In genomic region chr11:13775471-13775870, GRCh38 we compare ENCODE assay signal across 28 cellular contexts.
DNase-seq lines count a peak whose midpoint lies in the region; ATAC-seq, FAIRE-seq and TF ChIP-seq lines count a peak whose summit lies in the region.
"Had no signal": no experiment of that assay in that cellular context is flagged by ENCODE, and none has a peak within 500 bp of the region (broad histone marks: within the 10 kb centered on the region; RNA-seq: fewer than 3 reads in every experiment).

No MANE protein-coding gene starts in this region.

- peak overlapping the region; percentile 78 for H2BK20ac ChIP-seq in H9 (ENCODE audit: low read depth, low read length, poor library complexity, severe bottlenecking)

- H3K23ac ChIP-seq in H9 (ENCODE audit: insufficient read length, low read depth, low read length) = no peak overlapping the region

- peaks cover 31 to 32% of the 10 kb centered on the region in 2 experiments for H3K4me1 Mint-ChIP-seq in H9

- H3K79me2 ChIP-seq in H9 (ENCODE audit: insufficient read depth, low read length) = no peaks in the 10 kb centered on the region

- no peak overlapping the region for H3K4ac ChIP-seq in H9 (ENCODE audit: low read depth, low read length)

- H3K4me1 ChIP-seq in H9 (ENCODE audit: insufficient read depth, low read length) = no peaks in the 10 kb centered on the region; the same call in 1 of the 2 replicates
- peaks cover 38% of the 10 kb centered on the region for H3K4me1 ChIP-seq in HUES6 (ENCODE audit: control insufficient read depth, insufficient read depth, low read length)
- H3K4me1 ChIP-seq in colonic mucosa = no peaks in the 10 kb centered on the region
- H3K4me1 ChIP-seq in small intestine (ENCODE audit: control insufficient read depth in 2 of 2, insufficient read depth in 1 of 2, low read depth in 1 of 2, low read length in 1 of 2) = no peaks in the 10 kb centered on the region
- H3K4me1 ChIP-seq: A549; BLaER1 treated with 17β-estradiol and CSF1 and Interleukin-3, amounts not matched to agents 10 nM and 100 nM; HAP-1 had no signal

- H3K9me3 ChIP-seq in H9 (ENCODE audit: control insufficient read depth, low read depth, low read length) = no peaks in the 10 kb centered on the region
- H3K9me3 ChIP-seq in HUES6 (ENCODE audit: control insufficient read depth, insufficient read depth, low read depth, low read length) = no peaks in the 10 kb centered on the region; the same call in 1 of the 2 replicates
- H3K9me3 ChIP-seq in colonic mucosa = no peaks in the 10 kb centered on the region
- no peaks in the 10 kb centered on the region for H3K9me3 ChIP-seq in small intestine (ENCODE audit: control insufficient read depth, low read depth)
- H3K9me3 ChIP-seq: A549; BLaER1 treated with 17β-estradiol and CSF1 and Interleukin-3, amounts not matched to agents 10 nM and 100 nM; HAP-1 had no signal

- H3K27ac Mint-ChIP-seq in H9 = no peak overlapping the region
- H3K27ac Mint-ChIP-seq: CD4-positive, alpha-beta T cell; IgD-negative memory B cell had no signal

- H2AFZ ChIP-seq in H9 (ENCODE audit: low read length) = no peak overlapping the region
- H2AFZ ChIP-seq: GM23248, PC-9 had no signal

- H3K18ac ChIP-seq in H9 (ENCODE audit: insufficient read length, low read depth, low read length) = no peak overlapping the region

- H4K8ac ChIP-seq in H9 (replicated peaks; ENCODE audit: insufficient read length, low read depth, low read length) = no peak overlapping the region

- no peaks in the 10 kb centered on the region for H3K36me3 Mint-ChIP-seq in H9 (ENCODE audit: insufficient read depth in 1 of 3, low read depth in 3 of 3)
- H3K36me3 Mint-ChIP-seq: IgD-negative memory B cell, T-cell had no signal

- H3K9ac ChIP-seq in H9 (ENCODE audit: extremely low read depth, insufficient read length, low read length) (no peak overlapping the region), HUES6 (ENCODE audit: low read length) (peak overlapping the region; percentile 7), colonic mucosa (ENCODE audit: low read depth in 2 of 2, low read length in 2 of 2) (no peak overlapping the region)
- H3K9ac ChIP-seq: BLaER1 treated with 17β-estradiol and CSF1 and Interleukin-3, amounts not matched to agents 10 nM and 100 nM; GM23248; KMS-11 had no signal

- intact Hi-C loops in colonic mucosa (cut with DNase I) = loop anchor here (10.0 kb wide), 1 partner anchor 369 kb away; no protein-coding TSS in a partner anchor

- H3K27me3 ChIP-seq in H9 (ENCODE audit: insufficient read depth, low read length) (no peaks in the 10 kb centered on the region), HUES6 (ENCODE audit: control insufficient read depth, insufficient read depth, low read length) (no peaks in the 10 kb centered on the region), colonic mucosa (no peaks in the 10 kb centered on the region), small intestine (ENCODE audit: control insufficient read depth in 2 of 2, insufficient read depth in 2 of 2, low read length in 2 of 2) (no peaks in the 10 kb centered on the region)
- H3K27me3 ChIP-seq: BLaER1 treated with 17β-estradiol and CSF1 and Interleukin-3, amounts not matched to agents 10 nM and 100 nM had no signal

- H3K79me1 ChIP-seq in H9 (ENCODE audit: insufficient read depth, low read depth, low read length, poor library complexity, severe bottlenecking) = no peaks in the 10 kb centered on the region

- H3K23me2 ChIP-seq in H9 (ENCODE audit: insufficient read length, low read depth, low read length, poor library complexity, severe bottlenecking) = no peaks in the 10 kb centered on the region

- WGBS in H9 (ENCODE audit: extremely low coverage, insufficient read length, low lambda C conversion rate) = no CpG with 5 or more reads among the region's 1 CpG
- 7 to 70% (median 32%) methylated on average over 1 of the region's 1 CpG for WGBS in small intestine, 3 donors

- H2AK5ac ChIP-seq in H9 (ENCODE audit: insufficient read length, low read length) = no peak overlapping the region

- no peak overlapping the region for H4K5ac ChIP-seq in H9 (ENCODE audit: insufficient read length, low read depth, low read length)

- FAIRE-seq in small intestine (lab: Jason Lieb, UNC) = no peak
- FAIRE-seq: A549, GM12891 had no signal

- DNase-seq in H9 (no peak), colonic mucosa (peak; percentile 49), small intestine (peak; percentile 83)
- DNase-seq: AML-193, DMS79 treated with DMSO at 0.1 percent for 48 hours, GF-D8, NCI-H1092, NCI-H1417 treated with DMSO at 0.1 percent for 48 hours, NCI-H2081 treated with DMSO at 0.1 percent for 48 hours, NCI-H226, NCI-H510A treated with DMSO at 0.1 percent for 48 hours, NCI-H748 treated with DMSO at 0.1 percent for 48 hours, SHP77 had no signal

- H3K36me3 ChIP-seq in HUES6 (ENCODE audit: control insufficient read depth, insufficient read depth, low read length) (no peaks in the 10 kb centered on the region), colonic mucosa (no peaks in the 10 kb centered on the region), small intestine (ENCODE audit: control insufficient read depth in 2 of 2, insufficient read depth in 2 of 2, low read length in 2 of 2) (no peaks in the 10 kb centered on the region)
- H3K36me3 ChIP-seq: BLaER1 treated with 17β-estradiol and CSF1 and Interleukin-3, amounts not matched to agents 10 nM and 100 nM; HAP-1 had no signal

- H3K56ac ChIP-seq in H9 (ENCODE audit: insufficient read length, low read depth, low read length) = no peak overlapping the region

- no peak overlapping the region for H2BK120ac ChIP-seq in H9 (ENCODE audit: low read depth, low read length, poor library complexity, severe bottlenecking)

- no peak overlapping the region for H2BK5ac ChIP-seq in H9 (ENCODE audit: insufficient read length, low read length)

- ATAC-seq in HG02623 (IDR thresholded peaks at IDR 0.05; ENCODE audit: unreplicated experiment) = no peak
- no peak for ATAC-seq in GM18520 (IDR thresholded peaks at IDR 0.05; ENCODE audit: unreplicated experiment)
- ATAC-seq in GM21529 (IDR thresholded peaks at IDR 0.05; ENCODE audit: unreplicated experiment) = no peak

- no peak overlapping the region for H2BK15ac ChIP-seq in H9 (ENCODE audit: low read depth, low read length)

- no peak overlapping the region for H3K4me3 Mint-ChIP-seq in H9
- H3K4me3 Mint-ChIP-seq: CD4-positive, alpha-beta T cell; T-cell had no signal

- H3K27ac ChIP-seq in H9 (ENCODE audit: insufficient read length, low read depth, low read length) = no peak overlapping the region
- no peak overlapping the region for H3K27ac ChIP-seq in HUES6 (ENCODE audit: low read depth, low read length)
- H3K27ac ChIP-seq in colonic mucosa = no peak overlapping the region
- H3K27ac ChIP-seq in small intestine (ENCODE audit: low read depth in 1 of 2, low read length in 1 of 2) = no peak overlapping the region
- H3K27ac ChIP-seq: A549; BLaER1 treated with 17β-estradiol and CSF1 and Interleukin-3, amounts not matched to agents 10 nM and 100 nM; GM23248; KMS-11; PC-9; RWPE1 had no signal

- H3K4me3 ChIP-seq in HUES6 (ENCODE audit: low read depth, low read length) (no peak overlapping the region), colonic mucosa (no peak overlapping the region), small intestine (ENCODE audit: low read depth in 1 of 2, low read length in 2 of 2) (no peak overlapping the region)
- H3K4me3 ChIP-seq: A549; BLaER1 treated with 17β-estradiol and CSF1 and Interleukin-3, amounts not matched to agents 10 nM and 100 nM; GM23248; HAP-1; PC-9 had no signal

- no peak overlapping the region for H4K91ac ChIP-seq in H9 (ENCODE audit: insufficient read length, low read depth, low read length)

- H3K9me3 Mint-ChIP-seq in H9 = no peaks in the 10 kb centered on the region
- H3K9me3 Mint-ChIP-seq: CD4-positive, alpha-beta T cell; IgD-negative memory B cell; T-cell had no signal

- H3K14ac ChIP-seq in H9 (ENCODE audit: insufficient read depth, low read length) = no peak overlapping the region

- H4K20me1 ChIP-seq in H9 (ENCODE audit: control insufficient read depth, insufficient read depth, insufficient read length) = no peaks in the 10 kb centered on the region
- H4K20me1 ChIP-seq: BLaER1 treated with 17β-estradiol and CSF1 and Interleukin-3, amounts not matched to agents 10 nM and 100 nM had no signal

- no peak overlapping the region for H2BK12ac ChIP-seq in H9 (ENCODE audit: insufficient read length, low read depth, low read length)

- TF ChIP-seq CTCF in H9 (conservative IDR thresholded peaks at IDR 0.05) (no peak), colonic mucosa (IDR thresholded peaks at IDR 0.05) (no peak)

- no peaks in the 10 kb centered on the region; the same call in none of the 2 replicates for H3K27me3 Mint-ChIP-seq in H9 (ENCODE audit: low read depth)
- H3K27me3 Mint-ChIP-seq: CD4-positive, alpha-beta T cell had no signal

- H3K4me2 ChIP-seq in H9 (ENCODE audit: insufficient read depth, insufficient read length, low read length) = no peak overlapping the region
- H3K4me2 ChIP-seq: A549; BLaER1 treated with 17β-estradiol and CSF1 and Interleukin-3, amounts not matched to agents 10 nM and 100 nM; KMS-11; PC-9 had no signal

- no peak overlapping the region for H3T11ph ChIP-seq in H9 (ENCODE audit: low read length)
